In genomic region chr2:197805598-197806316, GRCh38 we compare ENCODE assay signal across 10 cellular contexts. TPM values are rescaled to one million over a fixed set of nuclear protein-coding genes. Genes with fewer than 3 reads are reported as not detected.
DNase-seq lines count a peak whose midpoint lies in the region; ATAC-seq and TF ChIP-seq lines count a peak whose summit lies in the region.
"Had no signal": no experiment of that assay in that cellular context is flagged by ENCODE, and none has a peak within 500 bp of the region (broad histone marks: within the 10 kb centered on the region; RNA-seq: fewer than 3 reads in every experiment).

No MANE protein-coding gene starts in this region.

- no peaks in the 10 kb centered on the region for H3K36me3 ChIP-seq in cardiac muscle cell
- H3K36me3 ChIP-seq in mesodermal cell (ENCODE audit: control insufficient read depth, insufficient read depth, low read length) = no peaks in the 10 kb centered on the region
- no peaks in the 10 kb centered on the region for H3K36me3 ChIP-seq in upper lobe of right lung
- H3K36me3 ChIP-seq in SJCRH30 = no peaks in the 10 kb centered on the region

- H3K27me3 ChIP-seq in cardiac muscle cell (peaks cover 34% of the 10 kb centered on the region), upper lobe of right lung (no peaks in the 10 kb centered on the region), SJCRH30 (peaks cover 16% of the 10 kb centered on the region; the same call in 1 of the 2 replicates)

- intact Hi-C loops in left ventricle myocardium superior (cut with micrococcal nuclease) = no loop called here
- intact Hi-C loops in upper lobe of right lung (cut with DNase I) = no loop called here

- peak; percentile 9 to 44 for DNase-seq in cardiac muscle cell (ENCODE audit: low read depth in 1 of 2, low spot score in 1 of 2)
- no peak for DNase-seq in left ventricle myocardium superior
- peak in 1 of 2 donors; percentile 23 for DNase-seq in cardiac fibroblast (ENCODE audit: low read depth in 2 of 2)
- DNase-seq in upper lobe of right lung = no peak
- DNase-seq in SJCRH30 = no peak
- DNase-seq in AG08396 (ENCODE audit: low spot score) = no peak
- DNase-seq in NCI-H2227 treated with DMSO at 0.1 percent for 48 hours (lab: John Stamatoyannopoulos, UW) = no peak
- DNase-seq: GF-D8 had no signal

- H3K27ac ChIP-seq in cardiac muscle cell = no peak overlapping the region
- no peak overlapping the region for H3K27ac ChIP-seq in mesodermal cell (ENCODE audit: low read depth, low read length, severe bottlenecking)
- H3K27ac ChIP-seq in upper lobe of right lung = no peak overlapping the region
- no peak overlapping the region for H3K27ac ChIP-seq in SJCRH30

- H3K4me1 ChIP-seq in cardiac muscle cell (ENCODE audit: low read depth) (peaks cover 32% of the 10 kb centered on the region), mesodermal cell (ENCODE audit: control insufficient read depth, insufficient read depth, low read length, poor library complexity, severe bottlenecking) (peaks cover 16% of the 10 kb centered on the region), upper lobe of right lung (peaks cover 22% of the 10 kb centered on the region), SJCRH30 (no peaks in the 10 kb centered on the region)

- WGBS in mesodermal cell (ENCODE audit: insufficient coverage in 2 of 2), 2 experiments = 32 to 44% methylated on average over 2 to 7 of the region's 11 CpGs

- TF ChIP-seq CTCF in cardiac muscle cell (IDR thresholded peaks at IDR 0.05; ENCODE audit: low read depth, low read length) = no peak
- no peak for TF ChIP-seq CTCF in cardiac fibroblast (IDR thresholded peaks at IDR 0.05; ENCODE audit: low read depth, low read length)
- TF ChIP-seq CTCF in upper lobe of right lung (IDR thresholded peaks at IDR 0.05) = no peak

- H3K4me3 ChIP-seq in cardiac muscle cell (peak overlapping the region; percentile 85), cardiac fibroblast (replicated peaks in 1 of 2; ENCODE audit: low read depth in 2 of 2, low read length in 2 of 2) (peak overlapping the region; percentile 63 to 85), mesodermal cell (ENCODE audit: extremely low read depth, insufficient read depth, low read length, poor library complexity, severe bottlenecking) (peak overlapping the region; percentile 74), upper lobe of right lung (peak overlapping the region; percentile 76), SJCRH30 (no peak overlapping the region)

- no peaks in the 10 kb centered on the region for H3K9me3 ChIP-seq in cardiac muscle cell (ENCODE audit: low read depth)
- no peaks in the 10 kb centered on the region for H3K9me3 ChIP-seq in mesodermal cell (ENCODE audit: control insufficient read depth, low read length)
- H3K9me3 ChIP-seq in upper lobe of right lung = no peaks in the 10 kb centered on the region
- H3K9me3 ChIP-seq in SJCRH30 (replicated peaks) = no peaks in the 10 kb centered on the region

- no peak for ATAC-seq in left ventricle myocardium superior
- ATAC-seq in upper lobe of right lung = no peak

RNA-seq across cellular contexts. Expression of gene PLCL1, which starts 1.4 kb away (rescaled TPM):
- 4.9 and 9.0 TPM in 2 replicates for total RNA-seq in cardiac muscle cell
- polyA plus RNA-seq in cardiac muscle cell = 3.8 and 7.8 TPM in 2 replicates
- total RNA-seq in left ventricle myocardium superior = 100 TPM
- 10.2 TPM for polyA plus RNA-seq in mesodermal cell (2013, experiment 1 of 2)
- polyA plus RNA-seq in mesodermal cell (2013, experiment 2 of 2) = 9.1 TPM
- total RNA-seq in upper lobe of right lung = 7.7 TPM
- not detected in 2 replicates for total RNA-seq in SJCRH30 (2014; rRNA removed; shearing (Covaris generic))

RNA-seq across cellular contexts. Expression of gene BOLL, which starts 20.6 kb away (rescaled TPM):
- total RNA-seq in cardiac muscle cell (0.28 TPM in 1 of 2 replicates, not detected in the other), left ventricle myocardium superior (not detected), upper lobe of right lung (not detected)
- 0.21 and 0.44 TPM in 2 replicates for polyA plus RNA-seq in cardiac muscle cell
- not detected for polyA plus RNA-seq in mesodermal cell (2013, experiment 1 of 2)
- not detected for polyA plus RNA-seq in mesodermal cell (2013, experiment 2 of 2)
- 0.38 and 0.51 TPM in 2 replicates for total RNA-seq in SJCRH30 (2014; rRNA removed; shearing (Covaris generic))
- total RNA-seq: LHCN-M2 had no signal

Comparison
In these comparisons a context has a peak if more than half of its experiments do, and no peak if none do; other contexts are left out.
1. DNase-seq: peak in cardiac muscle cell (2 of 2); none in left ventricle myocardium superior (single experiment), upper lobe of right lung (single experiment), SJCRH30 (0 of 2), AG08396 (single experiment) and NCI-H2227 treated with DMSO at 0.1 percent for 48 hours (single experiment).
2. RNA of gene PLCL1, which starts 1.4 kb away (total RNA-seq): 100 TPM in left ventricle myocardium superior (single experiment); 7.7 TPM in upper lobe of right lung (single experiment), 4.9 to 9.0 TPM in cardiac muscle cell and not detected in SJCRH30; every median in the first group is over 10 times any median in the second.